9 cellular contexts compared by ENCODE assay signal in the genomic region with DNA sequence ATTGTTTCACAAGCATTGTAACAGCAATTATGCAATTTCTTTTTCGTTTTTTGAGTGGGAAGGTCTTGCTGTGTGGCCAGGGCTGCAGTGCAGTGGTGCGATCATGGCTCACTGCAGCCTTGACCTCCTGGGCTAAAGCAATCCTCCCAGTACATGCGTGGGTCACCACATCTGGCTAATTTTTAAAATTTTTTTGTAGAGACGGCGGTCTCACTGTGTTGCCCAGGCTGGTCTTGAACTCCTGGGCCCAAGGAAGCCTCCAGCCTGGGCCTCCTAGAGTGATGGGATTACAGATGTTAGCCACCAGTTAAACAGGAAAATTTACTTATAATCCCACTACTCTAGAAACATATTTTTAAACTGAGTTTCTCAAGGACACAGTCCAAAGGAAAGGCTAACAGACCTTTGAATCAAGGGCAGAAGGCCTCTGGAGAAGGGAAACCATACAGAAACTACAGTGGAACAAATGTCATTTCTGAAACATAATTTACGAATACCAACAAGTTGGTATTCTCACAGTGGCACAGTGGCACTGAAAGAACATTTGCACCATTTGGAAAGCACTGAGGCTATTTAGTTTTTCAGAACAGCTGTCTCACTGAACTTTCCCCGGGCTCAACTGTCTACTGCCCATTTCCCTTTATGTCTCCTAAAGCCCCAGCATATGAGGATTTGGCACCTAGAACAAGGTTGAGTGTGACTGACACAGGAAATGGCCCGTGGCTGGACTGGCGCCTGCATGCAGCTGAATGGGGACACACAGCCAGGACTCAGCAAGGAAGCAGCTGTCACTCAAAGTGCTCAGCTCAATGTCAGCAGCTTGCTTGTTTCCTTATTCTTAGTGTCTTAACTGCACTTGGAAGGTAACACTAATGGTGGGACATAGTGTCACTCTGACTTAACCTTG. TPM values are rescaled to one million over a fixed set of nuclear protein-coding genes. Genes with fewer than 3 reads are reported as not detected.
DNase-seq lines count a peak whose midpoint lies in the region; ATAC-seq and TF ChIP-seq lines count a peak whose summit lies in the region.
"Had no signal": no experiment of that assay in that cellular context is flagged by ENCODE, and none has a peak within 500 bp of the region (broad histone marks: within the 10 kb centered on the region; RNA-seq: fewer than 3 reads in every experiment).

No MANE protein-coding gene starts in this region.

- TF ChIP-seq CTCF in adrenal gland (IDR thresholded peaks at IDR 0.05) (no peak), mucosa of descending colon (IDR thresholded peaks at IDR 0.05) (no peak)

- DNase-seq in DMS153 (lab: John Stamatoyannopoulos, UW) (peak; percentile 87), NCI-H2029 (lab: John Stamatoyannopoulos, UW) (peak; percentile 67), adrenal gland (peak in 6 of 7 donors; percentile 41 to 76 (median 58)), mucosa of descending colon (peak; percentile 55 to 76 (median 63)), H4 (ENCODE audit: low spot score) (no peak)
- DNase-seq in activated CD8-positive, alpha-beta memory T cell treated with anti-CD3 and anti-CD28 coated beads, Interleukin-2, amount 50 U/mL, for 48 hours: no peak
- DNase-seq in activated T-cell treated with anti-CD3 and anti-CD28 coated beads, Interleukin-2, amount 50 U/mL, for 48 hours: no peak
- DNase-seq: stimulated activated CD4-positive, alpha-beta T cell treated with anti-CD3 and anti-CD28 coated beads, Interleukin-4, amount 100 ng/mL, for 24 hours had no signal

- TF ChIP-seq POLR2A in adrenal gland (IDR thresholded peaks at IDR 0.05): no peak

- peak overlapping the region in 3 of 5 donors; percentile 19 to 99 (median 31) for H3K27ac ChIP-seq in adrenal gland

- H3K4me1 ChIP-seq in adrenal gland (replicated peaks in 1 of 2) (peaks cover 15 to 42% of the 10 kb centered on the region in 2 donors), mucosa of descending colon (ENCODE audit: low read depth) (peaks cover 5% of the 10 kb centered on the region)

- H3K36me3 ChIP-seq in adrenal gland (replicated peaks in 1 of 2): no peaks in the 10 kb centered on the region
- no peaks in the 10 kb centered on the region for H3K36me3 ChIP-seq in mucosa of descending colon (ENCODE audit: low read depth)

- H3K27me3 ChIP-seq in adrenal gland: no peaks in the 10 kb centered on the region

- WGBS in adrenal gland, 4 donors: 35 to 38% (median 37%) methylated on average over 9 of the region's 9 CpGs

- H3K9me3 ChIP-seq in adrenal gland (replicated peaks in 1 of 3) (no peaks in the 10 kb centered on the region), mucosa of descending colon (no peaks in the 10 kb centered on the region)

- ATAC-seq in mucosa of descending colon (peak; percentile 5), HG03432 (IDR thresholded peaks at IDR 0.05; ENCODE audit: unreplicated experiment) (no peak)

- intact Hi-C loops in adrenal gland (cut with DNase I) (no loop called here), mucosa of descending colon (cut with DNase I, micrococcal nuclease) (no loop called here)

- H3K4me3 ChIP-seq in adrenal gland (no peak overlapping the region), mucosa of descending colon (no peak overlapping the region)

RNA-seq across cellular contexts. Expression of gene PRKAR1A, which starts 2.8 kb away (rescaled TPM):
- 100 to 1,000 TPM; 138 to 467 (median 388) TPM for total RNA-seq in adrenal gland
- 100 to 1,000 TPM in 1 of 3 donors, 10 to 100 TPM in 2; 56.3 to 428 (median 84.1) TPM for polyA plus RNA-seq in adrenal gland
- 100 to 1,000 TPM; 132 to 238 (median 147) TPM for total RNA-seq in mucosa of descending colon
- 161 and 207 TPM in 2 replicates for total RNA-seq in H4 (2014; rRNA removed; shearing (Covaris generic))

RNA-seq across cellular contexts. Expression of gene WIPI1, which starts 52.1 kb away (rescaled TPM):
- total RNA-seq in adrenal gland (100 to 1,000 TPM in 1 of 8 donors, 10 to 100 TPM in 7; 26.4 to 148 (median 51.0) TPM), mucosa of descending colon (10 to 100 TPM; 56.0 to 99.3 (median 99.0) TPM)
- 10 to 100 TPM; 19.3 to 38.2 (median 23.5) TPM for polyA plus RNA-seq in adrenal gland
- total RNA-seq in H4 (2014; rRNA removed; shearing (Covaris generic)): 66.0 and 70.8 TPM in 2 replicates

Comparison
In these comparisons a context has a peak if more than half of its experiments do, and no peak if none do; other contexts are left out.
1. DNase-seq: peak in DMS153 (single experiment), NCI-H2029 (single experiment), adrenal gland (6 of 7) and mucosa of descending colon (3 of 3); none in H4 (single experiment), activated CD8-positive, alpha-beta memory T cell treated with anti-CD3 and anti-CD28 coated beads, Interleukin-2, amount 50 U/mL, for 48 hours (single experiment) and activated T-cell treated with anti-CD3 and anti-CD28 coated beads, Interleukin-2, amount 50 U/mL, for 48 hours (0 of 2).